ENCODE assay signal across 23 cellular contexts in the genomic region with DNA sequence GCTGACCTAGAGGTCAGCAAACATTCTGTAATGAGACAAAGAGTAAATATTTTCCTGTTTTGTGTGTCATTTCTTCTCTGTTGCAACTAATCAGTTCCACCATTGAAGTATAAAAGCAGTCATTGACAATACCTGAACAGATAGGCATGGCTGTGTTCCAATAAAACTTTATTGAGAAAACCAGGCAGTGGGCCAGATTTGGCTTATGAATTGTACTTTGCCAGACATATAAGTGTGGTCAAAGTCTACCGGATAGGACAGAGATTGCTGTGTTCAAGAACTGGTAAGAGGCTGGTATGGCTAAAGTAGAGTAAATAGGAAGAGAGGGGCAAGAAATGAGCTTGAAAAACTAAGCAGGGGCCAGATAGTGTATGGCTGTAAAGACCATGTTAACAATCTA. TPM values are rescaled to one million over a fixed set of nuclear protein-coding genes. Genes with fewer than 3 reads are reported as not detected.
"Had no signal": no experiment of that assay in that cellular context is flagged by ENCODE, and none has a peak within 500 bp of the region (broad histone marks: within the 10 kb centered on the region; RNA-seq: fewer than 3 reads in every experiment).

No MANE protein-coding gene starts in this region.

- H3K27ac ChIP-seq: HL-60, KMS-11, SJCRH30 had no signal

- H3K9ac ChIP-seq: KMS-11 had no signal

- DNase-seq: IMR-90, Kasumi-1, MV-4-11, NCI-H1048, NCI-H1105, NCI-H1417, NCI-H1436 treated with DMSO at 0.1 percent for 48 hours, NCI-H1694, NCI-H187 treated with DMSO at 0.1 percent for 48 hours, NCI-H2029 treated with DMSO at 0.1 percent for 48 hours, NCI-H2171 treated with DMSO at 0.1 percent for 48 hours, NCI-H345, NCI-H446 treated with DMSO at 0.1 percent for 48 hours, NCI-H510A treated with DMSO at 0.1 percent for 48 hours, NCI-H526, Right ventricle myocardium superior, RPMI8226, SJCRH30 had no signal

- H3K4me2 ChIP-seq: KMS-11 had no signal

- H3K36me3 ChIP-seq: SJCRH30 had no signal

- FAIRE-seq: RCC 7860 had no signal

- H3K9me3 ChIP-seq: SJCRH30 had no signal

- H3K4me3 ChIP-seq: SJCRH30 had no signal

- ATAC-seq: SK-N-SH treated with all-trans-retinoic acid at 6 μM for 48 hours had no signal

- H3K4me1 ChIP-seq: SJCRH30 had no signal

- H3K27me3 ChIP-seq: SJCRH30 had no signal

RNA-seq across cellular contexts. Expression of a gene that starts 38.3 kb away (rescaled TPM):
- total RNA-seq: IMR-90, MCF 10A, Right ventricle myocardium superior, SJCRH30 had no signal
- polyA plus RNA-seq: IMR-90 had no signal
